1 cellular context compared by ENCODE assay signal in genomic region chr6:60643870-60644269, GRCh38.
TF ChIP-seq lines count a peak whose summit lies in the region.

No MANE protein-coding gene starts in this region.

TF ChIP-seq in HepG2, 621 proteins besides CTCF, POLR2A, EP300 and RAD21 (continued from another document):
- TF ChIP-seq, protein P1, sequence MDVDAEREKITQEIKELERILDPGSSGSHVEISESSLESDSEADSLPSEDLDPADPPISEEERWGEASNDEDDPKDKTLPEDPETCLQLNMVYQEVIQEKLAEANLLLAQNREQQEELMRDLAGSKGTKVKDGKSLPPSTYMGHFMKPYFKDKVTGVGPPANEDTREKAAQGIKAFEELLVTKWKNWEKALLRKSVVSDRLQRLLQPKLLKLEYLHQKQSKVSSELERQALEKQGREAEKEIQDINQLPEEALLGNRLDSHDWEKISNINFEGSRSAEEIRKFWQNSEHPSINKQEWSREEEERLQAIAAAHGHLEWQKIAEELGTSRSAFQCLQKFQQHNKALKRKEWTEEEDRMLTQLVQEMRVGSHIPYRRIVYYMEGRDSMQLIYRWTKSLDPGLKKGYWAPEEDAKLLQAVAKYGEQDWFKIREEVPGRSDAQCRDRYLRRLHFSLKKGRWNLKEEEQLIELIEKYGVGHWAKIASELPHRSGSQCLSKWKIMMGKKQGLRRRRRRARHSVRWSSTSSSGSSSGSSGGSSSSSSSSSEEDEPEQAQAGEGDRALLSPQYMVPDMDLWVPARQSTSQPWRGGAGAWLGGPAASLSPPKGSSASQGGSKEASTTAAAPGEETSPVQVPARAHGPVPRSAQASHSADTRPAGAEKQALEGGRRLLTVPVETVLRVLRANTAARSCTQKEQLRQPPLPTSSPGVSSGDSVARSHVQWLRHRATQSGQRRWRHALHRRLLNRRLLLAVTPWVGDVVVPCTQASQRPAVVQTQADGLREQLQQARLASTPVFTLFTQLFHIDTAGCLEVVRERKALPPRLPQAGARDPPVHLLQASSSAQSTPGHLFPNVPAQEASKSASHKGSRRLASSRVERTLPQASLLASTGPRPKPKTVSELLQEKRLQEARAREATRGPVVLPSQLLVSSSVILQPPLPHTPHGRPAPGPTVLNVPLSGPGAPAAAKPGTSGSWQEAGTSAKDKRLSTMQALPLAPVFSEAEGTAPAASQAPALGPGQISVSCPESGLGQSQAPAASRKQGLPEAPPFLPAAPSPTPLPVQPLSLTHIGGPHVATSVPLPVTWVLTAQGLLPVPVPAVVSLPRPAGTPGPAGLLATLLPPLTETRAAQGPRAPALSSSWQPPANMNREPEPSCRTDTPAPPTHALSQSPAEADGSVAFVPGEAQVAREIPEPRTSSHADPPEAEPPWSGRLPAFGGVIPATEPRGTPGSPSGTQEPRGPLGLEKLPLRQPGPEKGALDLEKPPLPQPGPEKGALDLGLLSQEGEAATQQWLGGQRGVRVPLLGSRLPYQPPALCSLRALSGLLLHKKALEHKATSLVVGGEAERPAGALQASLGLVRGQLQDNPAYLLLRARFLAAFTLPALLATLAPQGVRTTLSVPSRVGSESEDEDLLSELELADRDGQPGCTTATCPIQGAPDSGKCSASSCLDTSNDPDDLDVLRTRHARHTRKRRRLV (CRISPR knock-in tag; IDR thresholded peaks at IDR 0.05), result no peak
- TF ChIP-seq, protein P2, sequence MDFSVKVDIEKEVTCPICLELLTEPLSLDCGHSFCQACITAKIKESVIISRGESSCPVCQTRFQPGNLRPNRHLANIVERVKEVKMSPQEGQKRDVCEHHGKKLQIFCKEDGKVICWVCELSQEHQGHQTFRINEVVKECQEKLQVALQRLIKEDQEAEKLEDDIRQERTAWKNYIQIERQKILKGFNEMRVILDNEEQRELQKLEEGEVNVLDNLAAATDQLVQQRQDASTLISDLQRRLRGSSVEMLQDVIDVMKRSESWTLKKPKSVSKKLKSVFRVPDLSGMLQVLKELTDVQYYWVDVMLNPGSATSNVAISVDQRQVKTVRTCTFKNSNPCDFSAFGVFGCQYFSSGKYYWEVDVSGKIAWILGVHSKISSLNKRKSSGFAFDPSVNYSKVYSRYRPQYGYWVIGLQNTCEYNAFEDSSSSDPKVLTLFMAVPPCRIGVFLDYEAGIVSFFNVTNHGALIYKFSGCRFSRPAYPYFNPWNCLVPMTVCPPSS (IDR thresholded peaks at IDR 0.05), result no peak
- TF ChIP-seq CEBPB (IDR thresholded peaks at IDR 0.05; ENCODE audit: borderline replicate concordance, low read depth, low read length) (peak; percentile 29; the same call in 1 of the 2 replicates), HNRNPLL (IDR thresholded peaks at IDR 0.05; ENCODE audit: low read depth, low read length, poor library complexity, severe bottlenecking) (no peak), ZNF512 (CRISPR knock-in tag; IDR thresholded peaks at IDR 0.05) (no peak), ZNF362 (CRISPR knock-in tag; IDR thresholded peaks at IDR 0.05; ENCODE audit: borderline replicate concordance) (no peak), TMF1 (CRISPR knock-in tag; IDR thresholded peaks at IDR 0.05; ENCODE audit: low read depth) (no peak), ONECUT2 (CRISPR knock-in tag; IDR thresholded peaks at IDR 0.05) (peak; percentile 49; the same call in 1 of the 2 replicates), ATF7 (IDR thresholded peaks at IDR 0.05) (peak; percentile 60), ATF7 (CRISPR knock-in tag; IDR thresholded peaks at IDR 0.05) (no peak)
